8 cellular contexts compared by ENCODE assay signal in the genomic region with DNA sequence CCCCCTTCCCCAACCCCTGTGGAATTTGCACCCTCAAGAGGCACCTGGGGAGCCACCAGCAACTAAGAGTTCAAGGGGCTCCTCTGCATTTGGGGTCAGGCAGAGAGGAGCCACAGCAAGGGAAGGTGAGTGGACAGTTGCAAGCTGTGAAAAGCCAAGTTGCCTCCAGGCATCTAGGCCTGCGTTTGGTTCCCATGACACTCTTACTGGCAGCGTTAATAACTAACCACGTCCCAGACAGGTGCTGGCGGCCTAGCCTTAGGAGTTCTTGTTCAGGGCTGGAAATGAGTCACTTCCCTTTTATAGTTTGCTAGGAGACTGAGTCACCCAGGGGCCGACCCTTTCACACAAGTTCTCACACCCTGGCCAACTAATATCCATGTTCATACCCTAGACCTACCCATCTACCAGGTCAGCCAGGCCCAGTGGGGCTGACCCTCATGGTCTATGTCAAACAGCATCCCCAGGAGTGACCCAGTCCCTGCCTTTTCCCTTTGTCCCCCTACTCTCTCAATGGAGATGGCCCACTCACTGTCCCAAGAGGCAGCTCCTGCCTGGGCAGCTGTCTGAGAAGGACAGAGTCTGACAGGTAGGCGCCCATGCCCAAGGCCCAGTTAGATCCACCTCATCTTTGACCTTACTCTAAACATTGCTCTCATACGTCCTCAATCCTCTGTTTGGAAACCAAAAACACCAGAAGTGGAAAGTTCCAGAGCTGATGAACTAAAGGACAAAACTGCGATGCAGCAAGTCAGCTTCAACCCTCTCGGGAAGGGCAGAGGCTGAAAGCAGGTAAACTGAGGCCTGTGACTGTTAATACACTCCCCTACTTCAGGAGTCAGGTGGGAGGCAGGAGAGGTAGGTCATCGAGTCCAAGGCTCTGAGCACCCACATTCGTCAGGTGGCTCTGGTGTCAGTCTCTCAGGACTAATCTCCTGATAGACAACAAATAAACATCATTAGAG.
DNase-seq lines count a peak whose midpoint lies in the region; ATAC-seq and TF ChIP-seq lines count a peak whose summit lies in the region.
"Had no signal": no experiment of that assay in that cellular context is flagged by ENCODE, and none has a peak within 500 bp of the region (broad histone marks: within the 10 kb centered on the region; RNA-seq: fewer than 3 reads in every experiment).

No MANE protein-coding gene starts in this region.

- no peaks in the 10 kb centered on the region for H3K36me3 Mint-ChIP-seq in T-helper 2 cell treated with Interferon-gamma antibody and Interleukin-4, amounts not matched to agents 5 μg/mL and 100 μg/mL, for 36 hours (ENCODE audit: low read depth)

- ATAC-seq in GM21447 (IDR thresholded peaks at IDR 0.05; ENCODE audit: unreplicated experiment), result peak; percentile 42

- H3K4me1 Mint-ChIP-seq in T-helper 2 cell treated with Interferon-gamma antibody and Interleukin-4, amounts not matched to agents 5 μg/mL and 100 μg/mL, for 36 hours (ENCODE audit: low read depth), result no peaks in the 10 kb centered on the region
- H3K4me1 Mint-ChIP-seq: central memory CD8-positive, alpha-beta T cell had no signal

- H3K27me3 Mint-ChIP-seq in T-helper 2 cell treated with Interferon-gamma antibody and Interleukin-4, amounts not matched to agents 5 μg/mL and 100 μg/mL, for 36 hours (ENCODE audit: low read depth), result no peaks in the 10 kb centered on the region

- peaks cover 16% of the 10 kb centered on the region for H3K9me3 Mint-ChIP-seq in T-helper 2 cell treated with Interferon-gamma antibody and Interleukin-4, amounts not matched to agents 5 μg/mL and 100 μg/mL, for 36 hours

- no peak overlapping the region for H3K4me3 Mint-ChIP-seq in T-helper 2 cell treated with Interferon-gamma antibody and Interleukin-4, amounts not matched to agents 5 μg/mL and 100 μg/mL, for 36 hours
- H3K4me3 Mint-ChIP-seq: central memory CD8-positive, alpha-beta T cell had no signal

- in situ Hi-C loops in GM13976 (cut with MboI; ENCODE audit: low sequenced_read_pairs, unreplicated experiment), result loop anchor here (10.0 kb wide), 1 partner anchor 397 kb away; no protein-coding TSS in a partner anchor
- in situ Hi-C loops in G401 (cut with HindIII; ENCODE audit: low sequenced_read_pairs), result no loop called here

- DNase-seq in GM13976 (ENCODE audit: low spot score) (peak; percentile 78), HS-27A (ENCODE audit: low read depth) (peak; percentile 58), fibroblast of the conjunctiva (ENCODE audit: low read depth) (peak; percentile 31), G401 (ENCODE audit: low spot score) (no peak)
- peak; percentile 12 for DNase-seq in T-helper 2 cell treated with Interferon-gamma antibody and Interleukin-4, amounts not matched to agents 5 μg/mL and 100 μg/mL, for 36 hours (ENCODE audit: low spot score)
- peak; percentile 29 to 30 for DNase-seq in stimulated activated CD4-positive, alpha-beta T cell treated with anti-CD3 and anti-CD28 coated beads, Interleukin-15, amount 100 ng/mL, for 48 hours (ENCODE audit: low read depth in 2 of 2)

- H3K27ac Mint-ChIP-seq in T-helper 2 cell treated with Interferon-gamma antibody and Interleukin-4, amounts not matched to agents 5 μg/mL and 100 μg/mL, for 36 hours, result no peak overlapping the region

- TF ChIP-seq CTCF in GM13976 (IDR thresholded peaks at IDR 0.05; ENCODE audit: borderline replicate concordance, control extremely low read depth, extremely low read depth, insufficient read depth, missing control alignments), result no peak
